ENCODE assay signal across 21 cellular contexts in genomic region chr13:51097353-51098043, GRCh38. TPM values are rescaled to one million over a fixed set of nuclear protein-coding genes. Genes with fewer than 3 reads are reported as not detected.
"Had no signal": no experiment of that assay in that cellular context is flagged by ENCODE, and none has a peak within 500 bp of the region (broad histone marks: within the 10 kb centered on the region; RNA-seq: fewer than 3 reads in every experiment).

No MANE protein-coding gene starts in this region.

- H3K36me3 ChIP-seq: brain microvascular endothelial cell, gastroesophageal sphincter, heart left ventricle, tibial nerve, uterus had no signal

- FAIRE-seq: TTC549 had no signal

- H3K36me3 Mint-ChIP-seq: natural killer cell had no signal

- H3K4me3 Mint-ChIP-seq: activated CD4-positive, alpha-beta memory T cell treated with anti-CD3 and anti-CD28 coated beads, Interleukin-2, amount 10 ng/mL, durations not matched to agents 7 days and 5 days; activated CD4-positive, alpha-beta T cell treated with anti-CD3 and anti-CD28 coated beads for 36 hours; natural killer cell; T-helper 2 cell treated with Interferon-gamma antibody and Interleukin-4, amounts not matched to agents 5 μg/mL and 100 μg/mL, for 36 hours had no signal

- H3K27ac Mint-ChIP-seq: activated CD4-positive, alpha-beta memory T cell treated with anti-CD3 and anti-CD28 coated beads, Interleukin-2, amount 10 ng/mL, durations not matched to agents 7 days and 5 days; activated CD4-positive, alpha-beta T cell treated with anti-CD3 and anti-CD28 coated beads for 36 hours; natural killer cell; T-helper 2 cell treated with Interferon-gamma antibody and Interleukin-4, amounts not matched to agents 5 μg/mL and 100 μg/mL, for 36 hours had no signal

- H3K4me3 ChIP-seq: coronary artery, gastroesophageal sphincter, heart left ventricle, tibial nerve, uterus had no signal

- ATAC-seq: activated CD4-positive, alpha-beta T cell treated with anti-CD3 and anti-CD28 coated beads for 36 hours; esophagus mucosa; gastroesophageal sphincter; heart left ventricle; natural killer cell; stimulated activated naive CD8-positive, alpha-beta T cell treated with anti-CD3 and anti-CD28 coated beads, Interleukin-15, Interleukin-2, amounts not matched to agents 100 U/mL and 50 U/mL, for 24 hours had no signal

- H3K9me3 ChIP-seq: gastroesophageal sphincter, heart left ventricle, tibial nerve, uterus had no signal

- H3K4me1 ChIP-seq: gastroesophageal sphincter, heart left ventricle, tibial nerve, uterus had no signal

- H3K27ac ChIP-seq: brain microvascular endothelial cell, coronary artery, gastroesophageal sphincter, heart left ventricle, tibial nerve, uterus had no signal

- DNase-seq: activated CD4-positive, alpha-beta memory T cell treated with anti-CD3 and anti-CD28 coated beads, Interleukin-2, amount 10 ng/mL, durations not matched to agents 7 days and 5 days; activated CD4-positive, alpha-beta T cell treated with anti-CD3 and anti-CD28 coated beads for 36 hours; activated naive CD4-positive, alpha-beta T cell treated with anti-CD3 and anti-CD28 coated beads, Interleukin-2, amount 50 U/mL, for 16 hours; activated T-cell treated with anti-CD3 and anti-CD28 coated beads, Interleukin-2, amount 50 U/mL, for 1 hour; aorta; brain microvascular endothelial cell; heart left ventricle; natural killer cell; occipital lobe; retina; stimulated activated naive CD8-positive, alpha-beta T cell treated with anti-CD3 and anti-CD28 coated beads, Interleukin-15, Interleukin-2, amounts not matched to agents 100 U/mL and 50 U/mL, for 24 hours; substantia nigra; uterus had no signal

- H3K9me3 Mint-ChIP-seq: activated CD4-positive, alpha-beta memory T cell treated with anti-CD3 and anti-CD28 coated beads, Interleukin-2, amount 10 ng/mL, durations not matched to agents 7 days and 5 days; natural killer cell; T-helper 2 cell treated with Interferon-gamma antibody and Interleukin-4, amounts not matched to agents 5 μg/mL and 100 μg/mL, for 36 hours had no signal

- H3K27me3 ChIP-seq: brain microvascular endothelial cell, gastroesophageal sphincter, tibial nerve, uterus had no signal

- H3K4me1 Mint-ChIP-seq: activated CD4-positive, alpha-beta memory T cell treated with anti-CD3 and anti-CD28 coated beads, Interleukin-2, amount 10 ng/mL, durations not matched to agents 7 days and 5 days; activated CD4-positive, alpha-beta T cell treated with anti-CD3 and anti-CD28 coated beads for 36 hours; natural killer cell had no signal

RNA-seq across cellular contexts. Expression of gene C13orf42, which starts 13.6 kb away (rescaled TPM):
- total RNA-seq: activated CD4-positive, alpha-beta memory T cell treated with anti-CD3 and anti-CD28 coated beads, Interleukin-2, amount 10 ng/mL, durations not matched to agents 7 days and 5 days; activated CD4-positive, alpha-beta T cell treated with anti-CD3 and anti-CD28 coated beads for 36 hours; aorta; esophagus mucosa; heart left ventricle; mesenteric fat pad; natural killer cell; occipital lobe; posterior vena cava; tibial nerve; uterus had no signal
- polyA plus RNA-seq: aorta, heart left ventricle had no signal
